24 cellular contexts compared by ENCODE assay signal in the genomic region with DNA sequence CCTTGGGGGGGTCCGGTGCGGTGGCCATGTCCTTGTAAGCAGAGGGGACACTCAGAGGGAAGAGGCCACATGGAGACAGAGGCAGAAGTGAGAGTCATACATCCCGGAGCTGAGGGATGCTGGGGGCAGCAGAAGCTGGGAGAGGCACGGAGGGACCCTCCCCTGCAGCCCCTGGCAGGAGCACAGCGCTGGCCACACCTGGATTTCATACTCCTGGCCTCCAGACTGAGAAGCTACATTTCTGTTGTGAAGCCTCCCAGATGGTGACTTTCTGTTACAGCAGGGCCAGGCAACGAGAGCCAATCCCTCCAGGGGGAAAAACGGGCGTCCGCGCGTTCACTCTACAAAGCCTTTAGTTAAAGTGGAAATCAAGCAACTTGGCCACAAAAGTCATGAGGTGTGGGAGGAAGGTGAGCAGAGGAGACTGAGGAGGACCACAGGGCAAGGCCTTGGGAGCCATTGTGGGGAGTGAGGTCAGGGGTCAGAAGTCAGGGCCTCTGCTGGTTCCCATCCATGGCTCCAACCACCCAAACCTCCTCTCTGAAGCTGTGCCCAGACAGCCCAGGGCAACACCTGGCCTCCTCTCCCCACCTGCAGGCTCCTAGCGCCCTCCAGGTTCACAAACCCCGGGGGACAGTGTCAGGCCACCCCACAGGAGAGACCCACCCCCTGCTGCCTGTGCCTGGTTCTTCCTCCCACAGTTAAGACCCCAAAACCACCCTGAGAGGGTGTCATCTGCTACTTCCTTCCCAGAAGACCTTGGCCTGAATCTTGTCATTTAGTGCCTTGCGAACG. TPM values are rescaled to one million over a fixed set of nuclear protein-coding genes. Genes with fewer than 3 reads are reported as not detected.
DNase-seq lines count a peak whose midpoint lies in the region; ATAC-seq and TF ChIP-seq lines count a peak whose summit lies in the region.
"Had no signal": no experiment of that assay in that cellular context is flagged by ENCODE, and none has a peak within 500 bp of the region (broad histone marks: within the 10 kb centered on the region; RNA-seq: fewer than 3 reads in every experiment).

No MANE protein-coding gene starts in this region.

- ATAC-seq in DND-41 (ENCODE audit: insufficient read depth, low read depth) (no peak), foreskin keratinocyte (no peak), GM19455 (IDR thresholded peaks at IDR 0.05; ENCODE audit: unreplicated experiment) (no peak), GM19463 (IDR thresholded peaks at IDR 0.05; ENCODE audit: unreplicated experiment) (no peak)
- ATAC-seq: GM12878, GM23338 had no signal

- no peaks in the 10 kb centered on the region for H3K36me3 ChIP-seq in DND-41 (ENCODE audit: insufficient read depth, low read length)
- H3K36me3 ChIP-seq in esophagus squamous epithelium, result no peaks in the 10 kb centered on the region
- H3K36me3 ChIP-seq in tibial artery, result no peaks in the 10 kb centered on the region

- H3K27me3 ChIP-seq in DND-41 (ENCODE audit: insufficient read depth, low read length, poor library complexity) (no peaks in the 10 kb centered on the region), esophagus squamous epithelium (peaks cover 0 to 4% (median 0%) of the 10 kb centered on the region in 4 donors), tibial artery (no peaks in the 10 kb centered on the region), foreskin keratinocyte (no peaks in the 10 kb centered on the region)

- peak overlapping the region; percentile 27; the same call in 1 of the 2 replicates for H3K9ac ChIP-seq in DND-41 (ENCODE audit: low read depth, low read length)
- H3K9ac ChIP-seq: KMS-11 had no signal

- intact Hi-C loops in esophagus squamous epithelium (cut with DNase I), result loop anchor here (10.0 kb wide), 2 partner anchors 72 to 132 kb away; no protein-coding TSS in a partner anchor
- intact Hi-C loops in tibial artery (cut with DNase I; ENCODE audit: low total_unique reads), result no loop called here

- 72 to 88% methylated on average over 9 to 12 of the region's 15 CpGs for WGBS in esophagus squamous epithelium, 2 donors

- no peaks in the 10 kb centered on the region for H4K20me1 ChIP-seq in DND-41 (ENCODE audit: insufficient read depth, low read length)

- 0 out of 2 replicates have a peak overlapping the region, but pooled peaks have one; percentile 6 for H2AFZ ChIP-seq in DND-41 (ENCODE audit: low read depth, low read length)
- H2AFZ ChIP-seq: GM23338, PC-9 had no signal

- peaks cover 15% of the 10 kb centered on the region for H3K79me2 ChIP-seq in DND-41 (ENCODE audit: insufficient read depth, low read length)

- H3K4me2 ChIP-seq in DND-41 (ENCODE audit: insufficient read depth, low read length), result no peak overlapping the region
- H3K4me2 ChIP-seq: GM23338, KMS-11, PC-9 had no signal

- H3K27ac ChIP-seq in DND-41 (ENCODE audit: low read length) (peak overlapping the region; percentile 93), esophagus squamous epithelium (peak overlapping the region in 3 of 4 donors; percentile 14 to 61 (median 38)), tibial artery (peak overlapping the region; percentile 60 to 69), foreskin keratinocyte (no peak overlapping the region)
- H3K27ac ChIP-seq: HL-60, KMS-11, PC-9, RWPE1 had no signal

- no peak for TF ChIP-seq POLR2A in esophagus squamous epithelium (IDR thresholded peaks at IDR 0.05)

- peak; percentile 53 for DNase-seq in activated CD8-positive, alpha-beta memory T cell treated with anti-CD3 and anti-CD28 coated beads for 24 hours
- no peak for DNase-seq in activated CD8-positive, alpha-beta memory T cell treated with anti-CD3 and anti-CD28 coated beads, Interleukin-2, amount 50 U/mL, for 48 hours
- DNase-seq in DND-41, result peak; percentile 49
- no peak for DNase-seq in esophagus squamous epithelium (lab: John Stamatoyannopoulos, UW)
- DNase-seq in tibial artery, result no peak
- no peak for DNase-seq in foreskin keratinocyte
- DNase-seq: C1 segment of cervical spinal cord, Caco-2, EL, HCEC 1CT, NCI-H1417 treated with DMSO at 0.1 percent for 48 hours, NCI-H1930, NCI-H226, NCI-H524, PC-9, SIG-M5 had no signal

- TF ChIP-seq CTCF in DND-41 (IDR thresholded peaks at IDR 0.05; ENCODE audit: borderline replicate concordance, extremely low read depth, low read length, poor library complexity, severe bottlenecking) (no peak), esophagus squamous epithelium (IDR thresholded peaks at IDR 0.05) (no peak), tibial artery (IDR thresholded peaks at IDR 0.05) (no peak), foreskin keratinocyte (conservative IDR thresholded peaks at IDR 0.05) (no peak)

- no peak overlapping the region for H3K4me3 ChIP-seq in DND-41 (ENCODE audit: low read depth in 1 of 2, low read length in 2 of 2)
- H3K4me3 ChIP-seq in esophagus squamous epithelium, result no peak overlapping the region
- no peak overlapping the region for H3K4me3 ChIP-seq in tibial artery
- H3K4me3 ChIP-seq: GM12878, GM23338, PC-9 had no signal

- H3K4me1 ChIP-seq in DND-41 (ENCODE audit: insufficient read depth, low read length), result peaks cover 79% of the 10 kb centered on the region
- peaks cover 10 to 49% (median 18%) of the 10 kb centered on the region in 3 donors for H3K4me1 ChIP-seq in esophagus squamous epithelium
- H3K4me1 ChIP-seq in tibial artery, result peaks cover 0 to 32% (median 22%) of the 10 kb centered on the region in 4 donors
- no peaks in the 10 kb centered on the region for H3K4me1 ChIP-seq in foreskin keratinocyte
- H3K4me1 ChIP-seq: Caco-2 had no signal

- H3K9me3 ChIP-seq in DND-41 (ENCODE audit: insufficient read depth, low read length, severe bottlenecking) (peaks cover 5% of the 10 kb centered on the region), esophagus squamous epithelium (no peaks in the 10 kb centered on the region), tibial artery (no peaks in the 10 kb centered on the region)
- H3K9me3 ChIP-seq: Caco-2 had no signal

RNA-seq across cellular contexts. Expression of a gene that starts 4.5 kb away (rescaled TPM):
- 10 to 100 TPM; 21.9 to 38.9 (median 25.2) TPM for total RNA-seq in esophagus squamous epithelium
- 24.7 and 26.6 TPM in 2 replicates for total RNA-seq in foreskin keratinocyte
- 9.3 and 9.5 TPM in 2 replicates for polyA plus RNA-seq in foreskin keratinocyte
- total RNA-seq: A172 had no signal

Comparison
In these comparisons a context has a peak if more than half of its experiments do, and no peak if none do; other contexts are left out.
1. DNase-seq: peak in activated CD8-positive, alpha-beta memory T cell treated with anti-CD3 and anti-CD28 coated beads for 24 hours (single experiment) and DND-41 (single experiment); none in activated CD8-positive, alpha-beta memory T cell treated with anti-CD3 and anti-CD28 coated beads, Interleukin-2, amount 50 U/mL, for 48 hours (single experiment), esophagus squamous epithelium (single experiment), tibial artery (0 of 2) and foreskin keratinocyte (0 of 2).